ENCODE assay signal across 8 cellular contexts in genomic region chr1:43707191-43708005, GRCh38. TPM values are rescaled to one million over a fixed set of nuclear protein-coding genes. Genes with fewer than 3 reads are reported as not detected.
DNase-seq lines count a peak whose midpoint lies in the region; ATAC-seq and TF ChIP-seq lines count a peak whose summit lies in the region.

A gene with protein sequence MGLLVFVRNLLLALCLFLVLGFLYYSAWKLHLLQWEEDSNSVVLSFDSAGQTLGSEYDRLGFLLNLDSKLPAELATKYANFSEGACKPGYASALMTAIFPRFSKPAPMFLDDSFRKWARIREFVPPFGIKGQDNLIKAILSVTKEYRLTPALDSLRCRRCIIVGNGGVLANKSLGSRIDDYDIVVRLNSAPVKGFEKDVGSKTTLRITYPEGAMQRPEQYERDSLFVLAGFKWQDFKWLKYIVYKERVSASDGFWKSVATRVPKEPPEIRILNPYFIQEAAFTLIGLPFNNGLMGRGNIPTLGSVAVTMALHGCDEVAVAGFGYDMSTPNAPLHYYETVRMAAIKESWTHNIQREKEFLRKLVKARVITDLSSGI (plus strand): TSS chr1:43707536. CDS start chr1:43736263, 28,727 bp downstream.

- peak; percentile 88 for ATAC-seq in GM18909 (IDR thresholded peaks at IDR 0.05; ENCODE audit: poor library complexity, unreplicated experiment)
- ATAC-seq in HG03159 (IDR thresholded peaks at IDR 0.05; ENCODE audit: unreplicated experiment) = peak; percentile 90
- peak; percentile 97 for ATAC-seq in activated B cell treated with CpG ODN at 0.5 μM for 24 hours (ENCODE audit: low read depth)

- peak within 1 kb of the TSS; percentile 53 for H3K27ac ChIP-seq in AG04450 (ENCODE audit: low read depth, low read length)

- CTCF ChIA-PET in AG04450 (lab: Charles Lee) (interaction anchor here (2.8 kb wide), 1 partner anchor 227 kb away, joined by 10 read pairs; no protein-coding TSS in a partner anchor), activated B cell treated with CpG ODN at 0.5 μM for 24 hours (lab: Charles Lee) (interaction anchor here (1.3 kb wide), 1 partner anchor 56 kb away, joined by 4 read pairs; no protein-coding TSS in a partner anchor)

- H3K4me1 Mint-ChIP-seq in activated B cell treated with CpG ODN at 0.5 μM for 24 hours = peaks cover 33% of the 10 kb centered on the region

- no peaks in the 10 kb centered on the region for H3K9me3 ChIP-seq in AG04450 (ENCODE audit: control insufficient read depth, insufficient read depth, low read length)

- no peaks in the 10 kb centered on the region for H3K27me3 ChIP-seq in AG04450 (ENCODE audit: control insufficient read depth, insufficient read depth, low read length)

- no peaks in the 10 kb centered on the region for H3K27me3 Mint-ChIP-seq in activated B cell treated with CpG ODN at 0.5 μM for 24 hours

- peak within 1 kb of the TSS; percentile 88 for H3K4me3 Mint-ChIP-seq in activated B cell treated with CpG ODN at 0.5 μM for 24 hours

- TF ChIP-seq CTCF in AG04450 (IDR thresholded peaks at IDR 0.05; ENCODE audit: low read depth, low read length) (no peak), activated B cell treated with CpG ODN at 0.5 μM for 24 hours (IDR thresholded peaks at IDR 0.05) (no peak), cardiac fibroblast (IDR thresholded peaks at IDR 0.05; ENCODE audit: low read depth, low read length) (no peak)

- POLR2A ChIA-PET in AG04450 (lab: Yijun Ruan, JAX) = interaction anchor here (0.6 to 1.2 kb wide), 4 partner anchors 42 to 1279 kb away, joined by 3 to 11 read pairs (median 4); partner anchors contain the start of gene KDM4A
- POLR2A ChIA-PET in activated B cell treated with CpG ODN at 0.5 μM for 24 hours (lab: Charles Lee) = interaction anchor here (0.6 to 1.7 kb wide), 4 partner anchors 10 to 57 kb away, joined by 3 to 28 read pairs (median 3); partner anchors contain the start of gene KDM4A

- H3K27ac Mint-ChIP-seq in activated B cell treated with CpG ODN at 0.5 μM for 24 hours = peak within 1 kb of the TSS; percentile 70

- DNase-seq in AG04450 (ENCODE audit: low read depth, low spot score) (peak; percentile 73), NCI-H345 (lab: John Stamatoyannopoulos, UW) (peak; percentile 96), activated B cell treated with CpG ODN at 0.5 μM for 24 hours (peak; percentile 83), cardiac fibroblast (ENCODE audit: low read depth in 2 of 2) (peak; percentile 87 to 93), inferior parietal cortex (ENCODE audit: extremely low spot score) (peak; percentile 87)
- DNase-seq in stimulated activated CD4-positive, alpha-beta T cell treated with anti-CD3 and anti-CD28 coated beads, Interleukin-12 subunit alpha, Interleukin-12 subunit beta, amount 100 ng/mL, for 24 hours (ENCODE audit: low read depth in 2 of 2) = peak; percentile 88 to 91

- H3K36me3 Mint-ChIP-seq in activated B cell treated with CpG ODN at 0.5 μM for 24 hours (ENCODE audit: low read depth) = peaks cover 38% of the 10 kb centered on the region

- intact Hi-C loops in activated B cell treated with CpG ODN at 0.5 μM for 24 hours (cut with micrococcal nuclease) = loop anchor here (1.0 to 10.0 kb wide), 8 partner anchors 57 to 1251 kb away; partner anchors contain the start of genes ARMH1, CFAP57, DMAP1 and EBNA1BP2

- no peaks in the 10 kb centered on the region for H3K9me3 Mint-ChIP-seq in activated B cell treated with CpG ODN at 0.5 μM for 24 hours

- H3K4me3 ChIP-seq in AG04450 (ENCODE audit: low read depth, low read length) (peak within 1 kb of the TSS; percentile 87), cardiac fibroblast (replicated peaks in 1 of 2; ENCODE audit: low read depth in 2 of 2, low read length in 2 of 2) (peak within 1 kb of the TSS; percentile 81 to 86)

RNA-seq across cellular contexts. Expression of the gene that starts here (rescaled TPM):
- polyA plus RNA-seq in AG04450 (2011; rRNA removed) = 11.5 and 13.4 TPM in 2 replicates
- polyA minus RNA-seq in AG04450 (2011; rRNA and poly(A)+ RNA removed) = 20.3 and 35.4 TPM in 2 replicates
- total RNA-seq in activated B cell treated with CpG ODN at 0.5 μM for 24 hours = 23.3 and 24.3 TPM in 2 replicates

Comparison
In these comparisons a context has a peak if more than half of its experiments do, and no peak if none do; other contexts are left out.
1. Peak in every context shown above with its lines: DNase-seq, ATAC-seq, H3K4me3 ChIP-seq and H3K27ac ChIP-seq.